Comparison of ENCODE assay signal across 21 cellular contexts in the genomic region with DNA sequence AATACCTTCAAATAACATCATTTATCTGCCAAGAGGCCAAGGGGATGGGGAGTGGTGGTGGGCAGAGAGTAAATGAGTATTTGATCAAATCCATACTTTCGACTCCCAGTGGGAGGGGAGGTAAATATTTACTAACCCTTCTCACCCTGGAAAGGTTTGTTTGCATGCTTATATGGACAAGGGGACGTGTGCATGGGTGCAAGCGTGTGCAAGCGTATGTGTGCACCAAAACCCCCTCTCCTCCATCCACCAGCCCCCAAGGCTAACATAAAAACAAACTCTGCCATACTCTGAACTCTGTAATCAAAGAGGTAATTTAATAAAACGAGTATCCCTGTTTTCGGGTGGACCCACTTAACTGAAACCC.
"Had no signal": no experiment of that assay in that cellular context is flagged by ENCODE, and none has a peak within 500 bp of the region (broad histone marks: within the 10 kb centered on the region; RNA-seq: fewer than 3 reads in every experiment).

No MANE protein-coding gene starts in this region.

- H3K4me1 Mint-ChIP-seq: natural killer cell; neural progenitor cell; stimulated activated effector memory CD8-positive, alpha-beta T cell treated with anti-CD3 and anti-CD28 coated beads, Interleukin-12 subunit alpha, Interleukin-12 subunit beta, amount 100 ng/mL, for 72 hours had no signal

- H3K27ac Mint-ChIP-seq: dendritic cell treated with granulocyte-macrophage colony-stimulating factor and Interleukin-4, amounts not matched to agents 40 ng/mL and 50 ng/mL, for 4 days; natural killer cell; neural progenitor cell; stimulated activated effector memory CD8-positive, alpha-beta T cell treated with anti-CD3 and anti-CD28 coated beads, Interleukin-12 subunit alpha, Interleukin-12 subunit beta, amount 100 ng/mL, for 72 hours had no signal

- H3K36me3 ChIP-seq: colonic mucosa, gastrocnemius medialis, left lung, neural progenitor cell, sigmoid colon, thoracic aorta, transverse colon, upper lobe of right lung, uterus had no signal

- H3K9me3 ChIP-seq: colonic mucosa, gastrocnemius medialis, psoas muscle, sigmoid colon, thoracic aorta, transverse colon, upper lobe of right lung, uterus had no signal

- H3K27me3 Mint-ChIP-seq: dendritic cell treated with granulocyte-macrophage colony-stimulating factor and Interleukin-4, amounts not matched to agents 40 ng/mL and 50 ng/mL, for 4 days had no signal

- H3K9me3 Mint-ChIP-seq: natural killer cell had no signal

- H3K36me3 Mint-ChIP-seq: natural killer cell; neural progenitor cell; stimulated activated effector memory CD8-positive, alpha-beta T cell treated with anti-CD3 and anti-CD28 coated beads, Interleukin-12 subunit alpha, Interleukin-12 subunit beta, amount 100 ng/mL, for 72 hours had no signal

- H3K27ac ChIP-seq: colonic mucosa, epithelial cell of prostate, gastrocnemius medialis, left lung, neural progenitor cell, psoas muscle, sigmoid colon, thoracic aorta, transverse colon, upper lobe of right lung, uterus had no signal

- H3K4me3 ChIP-seq: colonic mucosa, gastrocnemius medialis, left lung, neural progenitor cell, psoas muscle, sigmoid colon, thoracic aorta, transverse colon, upper lobe of right lung, uterus had no signal

- H3K4me2 ChIP-seq: neural progenitor cell had no signal

- H3K4me3 Mint-ChIP-seq: dendritic cell treated with granulocyte-macrophage colony-stimulating factor and Interleukin-4, amounts not matched to agents 40 ng/mL and 50 ng/mL, for 4 days; endodermal cell; natural killer cell; neural progenitor cell; stimulated activated effector memory CD8-positive, alpha-beta T cell treated with anti-CD3 and anti-CD28 coated beads, Interleukin-12 subunit alpha, Interleukin-12 subunit beta, amount 100 ng/mL, for 72 hours had no signal

- DNase-seq: colonic mucosa; effector CD8-positive, alpha-beta T cell; endodermal cell; foreskin fibroblast; gastrocnemius medialis; left cardiac atrium; left lung; natural killer cell; psoas muscle; sigmoid colon; stimulated activated CD4-positive, alpha-beta T cell treated with anti-CD3 and anti-CD28 coated beads, Interleukin-2, amount 100 ng/mL, for 24 hours; stimulated activated CD4-positive, alpha-beta T cell treated with anti-CD3 and anti-CD28 coated beads, Interleukin-4, amount 100 ng/mL, for 24 hours; stimulated activated naive CD8-positive, alpha-beta T cell treated with anti-CD3 and anti-CD28 coated beads, Interleukin-15, Interleukin-2, amounts not matched to agents 100 U/mL and 50 U/mL, for 24 hours; transverse colon; upper lobe of right lung; uterus had no signal

- H3K27me3 ChIP-seq: colonic mucosa, gastrocnemius medialis, left lung, neural progenitor cell, sigmoid colon, transverse colon, upper lobe of right lung, uterus had no signal

- H3K9ac ChIP-seq: neural progenitor cell had no signal

- H3K4me1 ChIP-seq: colonic mucosa, gastrocnemius medialis, left lung, neural progenitor cell, psoas muscle, sigmoid colon, upper lobe of right lung, uterus had no signal
